Comparison of ENCODE assay signal across 19 cellular contexts in the genomic region with DNA sequence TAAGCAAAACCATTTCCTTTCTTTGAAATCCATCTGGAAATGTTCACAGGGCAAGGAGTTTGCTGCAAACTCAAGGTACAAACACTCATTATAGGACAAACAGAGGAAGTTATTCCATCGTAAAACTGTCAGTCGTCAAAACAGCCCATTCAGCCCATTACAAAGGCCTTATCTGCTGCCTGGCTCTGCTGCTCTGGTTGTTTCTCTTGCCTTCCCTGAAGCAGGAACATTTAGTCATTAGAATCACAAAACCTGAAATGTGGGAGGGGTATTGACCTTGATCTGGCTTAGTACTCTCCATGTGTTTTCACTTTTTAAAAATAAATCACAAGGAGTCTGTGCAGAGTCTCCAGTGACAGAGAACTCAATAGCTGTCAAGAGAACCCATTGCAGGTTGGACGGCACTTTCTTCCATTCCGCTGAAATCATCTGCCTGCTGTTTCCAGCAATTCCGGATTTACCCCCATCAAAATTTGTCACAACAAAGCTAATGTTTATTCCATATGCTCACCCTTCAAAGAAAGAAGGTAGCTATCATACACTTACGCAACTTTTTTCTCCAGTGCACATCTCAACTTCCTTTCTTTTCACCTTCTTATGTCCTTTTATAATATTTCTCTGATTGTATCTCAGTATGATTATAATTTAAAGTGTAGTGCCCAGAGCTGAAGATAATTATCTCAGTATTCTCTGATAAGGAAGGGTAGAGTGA. TPM values are rescaled to one million over a fixed set of nuclear protein-coding genes. Genes with fewer than 3 reads are reported as not detected.
DNase-seq lines count a peak whose midpoint lies in the region; ATAC-seq, FAIRE-seq and TF ChIP-seq lines count a peak whose summit lies in the region.
"Had no signal": no experiment of that assay in that cellular context is flagged by ENCODE, and none has a peak within 500 bp of the region (broad histone marks: within the 10 kb centered on the region; RNA-seq: fewer than 3 reads in every experiment).

No MANE protein-coding gene starts in this region.

- no peak overlapping the region; a peak in 1 of 7 replicates for H3K27ac Mint-ChIP-seq in H9
- H3K27ac Mint-ChIP-seq in mesothelial cell of epicardium: peak overlapping the region; percentile 59
- H3K27ac Mint-ChIP-seq: activated naive CD4-positive, alpha-beta T cell treated with anti-CD3 and anti-CD28 coated beads for 36 hours; memory B cell; stimulated activated effector memory CD8-positive, alpha-beta T cell treated with anti-CD3 and anti-CD28 coated beads, Interleukin-12 subunit alpha, Interleukin-12 subunit beta, amount 100 ng/mL, for 72 hours; T-helper 17 cell had no signal

- H3K4me2 ChIP-seq in H9 (ENCODE audit: insufficient read depth, insufficient read length, low read length): no peak overlapping the region

- no peak overlapping the region for H4K8ac ChIP-seq in H9 (replicated peaks; ENCODE audit: insufficient read length, low read depth, low read length)

- H3K36me3 Mint-ChIP-seq in H9 (ENCODE audit: insufficient read depth in 1 of 3, low read depth in 3 of 3): no peaks in the 10 kb centered on the region
- H3K36me3 Mint-ChIP-seq in mesothelial cell of epicardium: no peaks in the 10 kb centered on the region
- H3K36me3 Mint-ChIP-seq: memory B cell; stimulated activated effector memory CD8-positive, alpha-beta T cell treated with anti-CD3 and anti-CD28 coated beads, Interleukin-12 subunit alpha, Interleukin-12 subunit beta, amount 100 ng/mL, for 72 hours had no signal

- H3K4me1 ChIP-seq in H9 (ENCODE audit: insufficient read depth, low read length): peaks cover 2% of the 10 kb centered on the region; the same call in 1 of the 2 replicates

- DNase-seq in H9: no peak
- peak; percentile 77 for DNase-seq in NCI-H146 (lab: John Stamatoyannopoulos, UW)
- DNase-seq in mesothelial cell of epicardium (ENCODE audit: low spot score in 2 of 2, unreplicated experiment in 2 of 2): no peak
- no peak for DNase-seq in NCI-H1694 (lab: John Stamatoyannopoulos, UW)
- DNase-seq in DMS79 treated with DMSO at 0.1 percent for 48 hours (lab: John Stamatoyannopoulos, UW): no peak
- DNase-seq: activated CD4-positive, alpha-beta T cell treated with anti-CD3 and anti-CD28 coated beads for 1 hour; activated CD8-positive, alpha-beta memory T cell treated with anti-CD3 and anti-CD28 coated beads, Interleukin-2, amount 50 U/mL, for 48 hours; activated naive CD4-positive, alpha-beta T cell treated with anti-CD3 and anti-CD28 coated beads for 36 hours; GM23248; NCI-H1105; NCI-H446; T-helper 17 cell; trophoblast cell had no signal

- H3K4ac ChIP-seq in H9 (ENCODE audit: low read depth, low read length): no peak overlapping the region

- H3K56ac ChIP-seq in H9 (ENCODE audit: insufficient read length, low read depth, low read length): no peak overlapping the region

- no peak overlapping the region for H3K9ac ChIP-seq in H9 (ENCODE audit: extremely low read depth, insufficient read length, low read length)
- H3K9ac ChIP-seq: GM23248 had no signal

- peak overlapping the region; percentile 36 for H2AFZ ChIP-seq in H9 (ENCODE audit: low read length)
- H2AFZ ChIP-seq: GM23248 had no signal

- no peak overlapping the region for H2AK5ac ChIP-seq in H9 (ENCODE audit: insufficient read length, low read length)

- no peak overlapping the region for H3K23ac ChIP-seq in H9 (ENCODE audit: insufficient read length, low read depth, low read length)

- H2BK12ac ChIP-seq in H9 (ENCODE audit: insufficient read length, low read depth, low read length): no peak overlapping the region

- peaks cover 0 to 7% of the 10 kb centered on the region in 2 experiments; a peak in 2 of 4 replicates for H3K4me1 Mint-ChIP-seq in H9
- no peaks in the 10 kb centered on the region for H3K4me1 Mint-ChIP-seq in mesothelial cell of epicardium
- H3K4me1 Mint-ChIP-seq: stimulated activated effector memory CD8-positive, alpha-beta T cell treated with anti-CD3 and anti-CD28 coated beads, Interleukin-12 subunit alpha, Interleukin-12 subunit beta, amount 100 ng/mL, for 72 hours; T-helper 17 cell had no signal

- no peaks in the 10 kb centered on the region for H4K20me1 ChIP-seq in H9 (ENCODE audit: control insufficient read depth, insufficient read depth, insufficient read length)

- no CpG with 5 or more reads among the region's 6 CpGs for WGBS in H9 (ENCODE audit: extremely low coverage, insufficient read length, low lambda C conversion rate)

- H4K5ac ChIP-seq in H9 (ENCODE audit: insufficient read length, low read depth, low read length): no peak overlapping the region

- H3K4me3 Mint-ChIP-seq in H9 (no peak overlapping the region), mesothelial cell of epicardium (no peak overlapping the region)
- H3K4me3 Mint-ChIP-seq: activated naive CD4-positive, alpha-beta T cell treated with anti-CD3 and anti-CD28 coated beads for 36 hours; memory B cell; stimulated activated effector memory CD8-positive, alpha-beta T cell treated with anti-CD3 and anti-CD28 coated beads, Interleukin-12 subunit alpha, Interleukin-12 subunit beta, amount 100 ng/mL, for 72 hours; T-helper 17 cell had no signal

- no peaks in the 10 kb centered on the region for H3K27me3 ChIP-seq in H9 (ENCODE audit: insufficient read depth, low read length)
- H3K27me3 ChIP-seq: neutrophil had no signal

- H3K27ac ChIP-seq in H9 (ENCODE audit: insufficient read length, low read depth, low read length): no peak overlapping the region
- H3K27ac ChIP-seq: GM23248, neutrophil had no signal

- no peak overlapping the region for H2BK120ac ChIP-seq in H9 (ENCODE audit: low read depth, low read length, poor library complexity, severe bottlenecking)

- ATAC-seq in GM19452 (IDR thresholded peaks at IDR 0.05; ENCODE audit: unreplicated experiment) (no peak), GM21576 (IDR thresholded peaks at IDR 0.05; ENCODE audit: unreplicated experiment) (no peak)
- ATAC-seq: stimulated activated effector memory CD8-positive, alpha-beta T cell treated with anti-CD3 and anti-CD28 coated beads, Interleukin-12 subunit alpha, Interleukin-12 subunit beta, amount 100 ng/mL, for 72 hours; T-helper 17 cell had no signal

- H2BK5ac ChIP-seq in H9 (ENCODE audit: insufficient read length, low read length): no peak overlapping the region

- no peak overlapping the region for H4K91ac ChIP-seq in H9 (ENCODE audit: insufficient read length, low read depth, low read length)

- H2BK15ac ChIP-seq in H9 (ENCODE audit: low read depth, low read length): no peak overlapping the region

- H3K18ac ChIP-seq in H9 (ENCODE audit: insufficient read length, low read depth, low read length): no peak overlapping the region

- H3T11ph ChIP-seq in H9 (ENCODE audit: low read length): no peak overlapping the region

- H3K14ac ChIP-seq in H9 (ENCODE audit: insufficient read depth, low read length): no peak overlapping the region

- no peaks in the 10 kb centered on the region for H3K79me1 ChIP-seq in H9 (ENCODE audit: insufficient read depth, low read depth, low read length, poor library complexity, severe bottlenecking)

- no peak overlapping the region for H2BK20ac ChIP-seq in H9 (ENCODE audit: low read depth, low read length, poor library complexity, severe bottlenecking)

- H3K9me3 Mint-ChIP-seq in H9 (no peaks in the 10 kb centered on the region), mesothelial cell of epicardium (no peaks in the 10 kb centered on the region)
- H3K9me3 Mint-ChIP-seq: activated naive CD4-positive, alpha-beta T cell treated with anti-CD3 and anti-CD28 coated beads for 36 hours; memory B cell; stimulated activated effector memory CD8-positive, alpha-beta T cell treated with anti-CD3 and anti-CD28 coated beads, Interleukin-12 subunit alpha, Interleukin-12 subunit beta, amount 100 ng/mL, for 72 hours had no signal

- H3K23me2 ChIP-seq in H9 (ENCODE audit: insufficient read length, low read depth, low read length, poor library complexity, severe bottlenecking): no peaks in the 10 kb centered on the region

- TF ChIP-seq CTCF in H9 (conservative IDR thresholded peaks at IDR 0.05): no peak
- no peak for TF ChIP-seq CTCF in mesothelial cell of epicardium (IDR thresholded peaks at IDR 0.05; ENCODE audit: unreplicated experiment)

- FAIRE-seq in colon (lab: Jason Lieb, UNC): peak; percentile 14

- H3K27me3 Mint-ChIP-seq in H9 (ENCODE audit: low read depth) (no peaks in the 10 kb centered on the region), mesothelial cell of epicardium (ENCODE audit: low read depth) (no peaks in the 10 kb centered on the region)
- H3K27me3 Mint-ChIP-seq: memory B cell had no signal

- H3K9me3 ChIP-seq in H9 (ENCODE audit: control insufficient read depth, low read depth, low read length): no peaks in the 10 kb centered on the region
- H3K9me3 ChIP-seq: neutrophil had no signal

- H3K79me2 ChIP-seq in H9 (ENCODE audit: insufficient read depth, low read length): no peaks in the 10 kb centered on the region

RNA-seq across cellular contexts. Expression of gene ITPR2, which starts 24.6 kb away (rescaled TPM):
- 14.8 and 16.1 TPM in 2 replicates for total RNA-seq in H9 (2021)
- 54.3 to 63.9 TPM (median 62.3 TPM) in 3 replicates for total RNA-seq in mesothelial cell of epicardium
